ENCODE assay signal across 16 cellular contexts in the genomic region with DNA sequence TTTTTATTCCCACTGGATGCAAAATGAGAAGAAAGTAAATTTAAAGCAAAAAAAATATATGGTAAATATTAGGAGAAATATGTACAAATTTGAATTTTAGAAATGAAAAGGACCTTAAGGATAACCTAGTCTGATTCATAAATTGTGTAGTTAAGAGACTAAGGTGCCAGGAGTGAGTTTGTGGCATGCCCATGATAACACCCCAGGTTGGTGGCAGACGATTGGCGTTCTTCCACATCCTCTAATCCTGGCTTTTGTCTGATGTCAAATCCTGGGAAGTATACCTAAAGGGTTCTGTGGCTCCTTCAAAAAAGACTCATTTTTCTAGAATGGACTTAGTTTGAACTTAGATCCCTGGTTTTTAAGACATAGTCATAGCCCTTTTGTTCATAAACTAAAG.
DNase-seq lines count a peak whose midpoint lies in the region; ATAC-seq and TF ChIP-seq lines count a peak whose summit lies in the region.
"Had no signal": no experiment of that assay in that cellular context is flagged by ENCODE, and none has a peak within 500 bp of the region (broad histone marks: within the 10 kb centered on the region; RNA-seq: fewer than 3 reads in every experiment).

No MANE protein-coding gene starts in this region.

- TF ChIP-seq CTCF in left ventricle myocardium inferior (IDR thresholded peaks at IDR 0.05; ENCODE audit: borderline replicate concordance) (no peak), heart left ventricle (IDR thresholded peaks at IDR 0.05) (no peak), right atrium auricular region (IDR thresholded peaks at IDR 0.05) (no peak)

- H3K18ac ChIP-seq in trophoblast cell (ENCODE audit: low read length): no peak overlapping the region

- H3K4me2 ChIP-seq in trophoblast cell (ENCODE audit: low read length): no peak overlapping the region
- H3K4me2 ChIP-seq: A549; BLaER1 treated with 17β-estradiol and CSF1 and Interleukin-3, amounts not matched to agents 10 nM and 100 nM had no signal

- no peak overlapping the region for H2AK5ac ChIP-seq in trophoblast cell (ENCODE audit: low read length)

- intact Hi-C loops in Right ventricle myocardium inferior (cut with DNase I): no loop called here
- intact Hi-C loops in left ventricle myocardium inferior (cut with micrococcal nuclease): no loop called here
- intact Hi-C loops in heart left ventricle (cut with DNase I): no loop called here

- H4K8ac ChIP-seq in trophoblast cell (ENCODE audit: low read depth, low read length): no peak overlapping the region

- H3K79me2 ChIP-seq in trophoblast cell (ENCODE audit: control insufficient read depth, insufficient read depth, low read length, poor library complexity): no peaks in the 10 kb centered on the region

- no peak overlapping the region for H3K9ac ChIP-seq in trophoblast cell (ENCODE audit: low read length)
- H3K9ac ChIP-seq: BLaER1 treated with 17β-estradiol and CSF1 and Interleukin-3, amounts not matched to agents 10 nM and 100 nM had no signal

- no peak overlapping the region for H4K12ac ChIP-seq in trophoblast cell (ENCODE audit: low read depth, low read length)

- no peak overlapping the region for H2BK12ac ChIP-seq in trophoblast cell (ENCODE audit: low read length)

- H3K9me3 ChIP-seq in left ventricle myocardium inferior (replicated peaks) (no peaks in the 10 kb centered on the region), heart left ventricle (no peaks in the 10 kb centered on the region), right atrium auricular region (no peaks in the 10 kb centered on the region), trophoblast cell (ENCODE audit: insufficient read depth, low read depth, low read length) (no peaks in the 10 kb centered on the region)
- H3K9me3 ChIP-seq: A549; BLaER1 treated with 17β-estradiol and CSF1 and Interleukin-3, amounts not matched to agents 10 nM and 100 nM; Caco-2 had no signal

- 56 to 63% (median 62%) methylated on average over 2 of the region's 2 CpGs for WGBS in heart left ventricle, 4 donors
- no CpG with 5 or more reads among the region's 2 CpGs for WGBS in trophoblast cell (ENCODE audit: extremely low coverage, insufficient coverage, insufficient read length)

- no peak overlapping the region for H3K14ac ChIP-seq in trophoblast cell (ENCODE audit: low read length)

- H3K23ac ChIP-seq in trophoblast cell (ENCODE audit: low read length): no peak overlapping the region

- H3K4me1 ChIP-seq in left ventricle myocardium inferior (peaks cover 21% of the 10 kb centered on the region), heart left ventricle (peaks cover 0 to 12% (median 7%) of the 10 kb centered on the region in 12 donors), right atrium auricular region (no peaks in the 10 kb centered on the region), trophoblast cell (ENCODE audit: control insufficient read depth in 1 of 2, insufficient read depth in 2 of 2, low read length in 2 of 2) (peaks cover 4% of the 10 kb centered on the region in 2 experiments)
- H3K4me1 ChIP-seq: A549, Caco-2 had no signal

- H3K4me3 ChIP-seq in left ventricle myocardium inferior (no peak overlapping the region), heart left ventricle (no peak overlapping the region), right atrium auricular region (no peak overlapping the region), trophoblast cell (ENCODE audit: low read depth, low read length) (no peak overlapping the region)
- H3K4me3 ChIP-seq: A549; BLaER1 treated with 17β-estradiol and CSF1 and Interleukin-3, amounts not matched to agents 10 nM and 100 nM had no signal

- H3K79me1 ChIP-seq in trophoblast cell (ENCODE audit: low read length): peaks cover 2% of the 10 kb centered on the region

- H4K91ac ChIP-seq in trophoblast cell (ENCODE audit: low read depth, low read length): no peak overlapping the region

- H3K27me3 ChIP-seq in left ventricle myocardium inferior (ENCODE audit: low read depth) (no peaks in the 10 kb centered on the region), heart left ventricle (no peaks in the 10 kb centered on the region), right atrium auricular region (no peaks in the 10 kb centered on the region), trophoblast cell (ENCODE audit: insufficient read depth, low read length) (no peaks in the 10 kb centered on the region)
- H3K27me3 ChIP-seq: BLaER1 treated with 17β-estradiol and CSF1 and Interleukin-3, amounts not matched to agents 10 nM and 100 nM had no signal

- no peak overlapping the region for H2BK120ac ChIP-seq in trophoblast cell (ENCODE audit: insufficient read depth, low read length, poor library complexity)

- TF ChIP-seq POLR2A in heart left ventricle (IDR thresholded peaks at IDR 0.05): no peak

- no peak overlapping the region for H3K4ac ChIP-seq in trophoblast cell (ENCODE audit: low read depth, low read length)

- H2BK5ac ChIP-seq in trophoblast cell (ENCODE audit: low read depth, low read length, poor library complexity): no peak overlapping the region

- H3K27ac ChIP-seq in left ventricle myocardium inferior (replicated peaks) (no peak overlapping the region), heart left ventricle (no peak overlapping the region), right atrium auricular region (no peak overlapping the region), trophoblast cell (ENCODE audit: low read depth, low read length) (peak overlapping the region; percentile 23)
- H3K27ac ChIP-seq: 22Rv1; A549; BLaER1 treated with 17β-estradiol and CSF1 and Interleukin-3, amounts not matched to agents 10 nM and 100 nM; C4-2B had no signal

- DNase-seq in Right ventricle myocardium inferior (ENCODE audit: missing footprints) (no peak), left ventricle myocardium inferior (no peak), heart left ventricle (peak in 2 of 5 donors; percentile 10 to 26), right atrium auricular region (ENCODE audit: low spot score) (no peak), trophoblast cell (no peak)
- DNase-seq: AML-193; Caco-2; Calu3; CD4-positive, alpha-beta T cell; CD8-positive, alpha-beta T cell; DMS79 treated with DMSO at 0.1 percent for 48 hours; GF-D8 had no signal

- H2AFZ ChIP-seq in trophoblast cell (ENCODE audit: insufficient read depth, low read length, poor library complexity): no peak overlapping the region

- no peaks in the 10 kb centered on the region for H3K36me3 ChIP-seq in left ventricle myocardium inferior
- no peaks in the 10 kb centered on the region for H3K36me3 ChIP-seq in heart left ventricle
- no peaks in the 10 kb centered on the region for H3K36me3 ChIP-seq in right atrium auricular region
- no peaks in the 10 kb centered on the region for H3K36me3 ChIP-seq in trophoblast cell (ENCODE audit: control insufficient read depth in 1 of 2, insufficient read depth in 2 of 2, low read length in 2 of 2)
- H3K36me3 ChIP-seq: BLaER1 treated with 17β-estradiol and CSF1 and Interleukin-3, amounts not matched to agents 10 nM and 100 nM had no signal

- peak; percentile 39 for ATAC-seq in Right ventricle myocardium inferior
- peak in 3 of 4 donors; percentile 37 to 70 (median 49) for ATAC-seq in heart left ventricle
- ATAC-seq: A549; CD8-positive, alpha-beta T cell had no signal
